21 cellular contexts compared by ENCODE assay signal in the genomic region with DNA sequence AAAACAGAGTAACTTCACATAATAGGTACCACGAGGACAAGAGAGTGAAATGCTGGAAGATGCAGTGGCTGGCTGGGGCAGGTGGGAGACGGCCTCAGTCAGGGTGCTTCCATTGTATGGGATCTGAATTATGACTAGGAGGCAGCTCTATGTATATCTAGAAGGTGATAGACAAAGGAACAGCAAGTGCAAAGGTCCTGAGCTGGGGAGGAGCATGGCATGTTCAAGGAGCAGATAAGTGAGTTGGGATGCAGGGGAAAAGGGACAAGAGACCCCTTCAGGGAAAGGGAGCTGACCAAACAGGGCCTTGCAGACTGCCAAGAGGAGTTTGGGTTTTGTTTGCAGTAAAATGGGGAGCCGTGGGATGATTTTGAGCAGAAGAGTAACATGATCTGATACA. TPM values are rescaled to one million over a fixed set of nuclear protein-coding genes. Genes with fewer than 3 reads are reported as not detected.
DNase-seq lines count a peak whose midpoint lies in the region; ATAC-seq, FAIRE-seq and TF ChIP-seq lines count a peak whose summit lies in the region.
"Had no signal": no experiment of that assay in that cellular context is flagged by ENCODE, and none has a peak within 500 bp of the region (broad histone marks: within the 10 kb centered on the region; RNA-seq: fewer than 3 reads in every experiment).

No MANE protein-coding gene starts in this region.

- in situ Hi-C loops in K562 (cut with MboI): no loop called here

- TF ChIP-seq CTCF in PC-9 (conservative IDR thresholded peaks at IDR 0.05) (no peak), K562 (IDR thresholded peaks at IDR 0.05 in 2 of 3, conservative IDR thresholded peaks at IDR 0.05 in 1 of 3; ENCODE audit: insufficient read depth in 2 of 3, low read depth in 1 of 3, low read length in 3 of 3) (no peak)

- peaks cover 58% of the 10 kb centered on the region for H3K4me1 ChIP-seq in PC-9 (replicated peaks; ENCODE audit: insufficient read depth)
- peaks cover 4 to 5% of the 10 kb centered on the region in 2 experiments; a peak in 1 of 5 replicates for H3K4me1 ChIP-seq in K562 (replicated peaks in 1 of 2; ENCODE audit: control insufficient read depth in 2 of 2, insufficient read depth in 2 of 2, low read length in 2 of 2)

- TF ChIP-seq RAD21 in K562 (CRISPR knock-in tag; conservative IDR thresholded peaks at IDR 0.05 in 1 of 2, IDR thresholded peaks at IDR 0.05 in 1 of 2): no peak

- H3K9me3 ChIP-seq in PC-9 (ENCODE audit: insufficient read depth, low read depth): no peaks in the 10 kb centered on the region
- H3K9me3 ChIP-seq in K562 (replicated peaks; ENCODE audit: control insufficient read depth, insufficient read depth, low read depth, low read length): no peaks in the 10 kb centered on the region

- H3K27me3 ChIP-seq in PC-9 (ENCODE audit: insufficient read depth, low read depth) (no peaks in the 10 kb centered on the region), K562 (ENCODE audit: control insufficient read depth in 2 of 2, insufficient read depth in 2 of 2, low read length in 2 of 2) (no peaks in the 10 kb centered on the region)

- 43% methylated on average over 3 of the region's 3 CpGs for WGBS in K562 (ENCODE audit: insufficient coverage, low coverage, missing lambda C conversion rate)

- no peaks in the 10 kb centered on the region for H3K36me3 ChIP-seq in PC-9 (ENCODE audit: low read depth)
- H3K36me3 ChIP-seq in K562 (ENCODE audit: control insufficient read depth, insufficient read depth, low read length): no peaks in the 10 kb centered on the region
- H3K36me3 ChIP-seq: BLaER1 treated with 17β-estradiol and CSF1 and Interleukin-3, amounts not matched to agents 10 nM and 100 nM had no signal

- peak overlapping the region; percentile 10 to 18 for H3K4me3 Mint-ChIP-seq in activated T-cell treated with anti-CD3 and anti-CD28 coated beads, Interleukin-2, amount 50 U/mL, for 72 hours
- H3K4me3 Mint-ChIP-seq in stimulated activated memory B cell treated with anti-CD40 and anti-IgM and Interleukin-4, amounts not matched to agents 10 μg/mL and 1 μg/mL and 100 μg/mL, for 72 hours: no peak overlapping the region
- H3K4me3 Mint-ChIP-seq: brain had no signal

- ATAC-seq in activated T-cell treated with anti-CD3 and anti-CD28 coated beads, Interleukin-2, amount 50 U/mL, for 72 hours (replicated peaks in 1 of 2): no peak
- ATAC-seq in K562 (no peak), GM21723 (IDR thresholded peaks at IDR 0.05; ENCODE audit: unreplicated experiment) (no peak)
- ATAC-seq in stimulated activated memory B cell treated with anti-CD40 and anti-IgM and Interleukin-4, amounts not matched to agents 10 μg/mL and 1 μg/mL and 100 μg/mL, for 72 hours: no peak

- H4K20me1 ChIP-seq in PC-9 (ENCODE audit: insufficient read depth) (no peaks in the 10 kb centered on the region), K562 (replicated peaks; ENCODE audit: control insufficient read depth, insufficient read depth, low read length) (no peaks in the 10 kb centered on the region)

- POLR2A ChIA-PET in PC-9 (lab: Charles Lee; ENCODE audit: unreplicated experiment): no interaction called here
- POLR2A ChIA-PET in K562 (lab: Yijun Ruan, JAX): interaction anchor here (0.6 kb wide), 1 partner anchor 30 kb away, joined by 3 read pairs; no protein-coding TSS in a partner anchor

- H2AFZ ChIP-seq in PC-9 (no peak overlapping the region), K562 (ENCODE audit: low read depth, low read length) (peak overlapping the region; percentile 90)

- H3K27ac ChIP-seq in PC-9: peak overlapping the region; percentile 98
- no peak overlapping the region for H3K27ac ChIP-seq in K562 (ENCODE audit: extremely low read depth, low read depth, low read length)
- H3K27ac ChIP-seq: BLaER1 treated with 17β-estradiol and CSF1 and Interleukin-3, amounts not matched to agents 10 nM and 100 nM; SK-N-MC had no signal

- DNase-seq in activated T-cell treated with anti-CD3 and anti-CD28 coated beads, Interleukin-2, amount 50 U/mL, for 72 hours: no peak
- DNase-seq in activated T-cell treated with anti-CD3 and anti-CD28 coated beads for 4 hours (no peak), PC-9 (no peak), K562 (ENCODE audit: extremely low read depth in 1 of 4, low spot score in 3 of 4) (no peak), NOMO-1 treated with DMSO at 0.1 percent for 48 hours (lab: John Stamatoyannopoulos, UW; ENCODE audit: unreplicated experiment) (no peak)
- DNase-seq: activated CD8-positive, alpha-beta memory T cell treated with anti-CD3 and anti-CD28 coated beads, Interleukin-2, amount 50 U/mL, for 48 hours; effector memory CD4-positive, alpha-beta T cell; KG1; mesendoderm; NCI-H2171; NCI-H524; RPMI8226; stimulated activated CD4-positive, alpha-beta T cell treated with anti-CD3 and anti-CD28 coated beads, Interleukin-12 subunit alpha, Interleukin-12 subunit beta, amount 100 ng/mL, for 4 hours; stimulated activated CD4-positive, alpha-beta T cell treated with anti-CD3 and anti-CD28 coated beads, Interleukin-4, amount 100 ng/mL, for 4 hours had no signal

- no peak for FAIRE-seq in K562 (lab: Jason Lieb, UNC)
- FAIRE-seq: D721Med had no signal

- CTCF ChIA-PET in PC-9 (lab: Charles Lee): no interaction called here
- CTCF ChIA-PET in K562 (lab: Yijun Ruan, JAX; ENCODE audit: low intra/inter-chr PET ratio): no interaction called here

- no peak overlapping the region for H3K9ac ChIP-seq in K562 (ENCODE audit: insufficient read depth in 1 of 2, low read depth in 2 of 2, low read length in 2 of 2)
- H3K9ac ChIP-seq: BLaER1 treated with 17β-estradiol and CSF1 and Interleukin-3, amounts not matched to agents 10 nM and 100 nM had no signal

- TF ChIP-seq EP300 in K562 (IDR thresholded peaks at IDR 0.05; ENCODE audit: low read length): no peak

- peaks cover 45% of the 10 kb centered on the region for H3F3A ChIP-seq in PC-9 (ENCODE audit: insufficient read depth, low read depth)

- BruUV-seq in PC-9 (replicated peaks; lab: Mats Ljungman, UMichigan) (no TSS peak), K562 (replicated peaks; lab: Mats Ljungman, UMichigan) (no TSS peak)

- H3K9me3 Mint-ChIP-seq in activated T-cell treated with anti-CD3 and anti-CD28 coated beads, Interleukin-2, amount 50 U/mL, for 72 hours: no peaks in the 10 kb centered on the region
- H3K9me3 Mint-ChIP-seq in stimulated activated memory B cell treated with anti-CD40 and anti-IgM and Interleukin-4, amounts not matched to agents 10 μg/mL and 1 μg/mL and 100 μg/mL, for 72 hours: no peaks in the 10 kb centered on the region
- H3K9me3 Mint-ChIP-seq: naive thymus-derived CD4-positive, alpha-beta T cell had no signal

- no peaks in the 10 kb centered on the region for H3K27me3 Mint-ChIP-seq in activated T-cell treated with anti-CD3 and anti-CD28 coated beads, Interleukin-2, amount 50 U/mL, for 72 hours (ENCODE audit: low read depth)
- H3K27me3 Mint-ChIP-seq in stimulated activated memory B cell treated with anti-CD40 and anti-IgM and Interleukin-4, amounts not matched to agents 10 μg/mL and 1 μg/mL and 100 μg/mL, for 72 hours: no peaks in the 10 kb centered on the region
- H3K27me3 Mint-ChIP-seq: brain had no signal

- H3K79me2 ChIP-seq in PC-9 (ENCODE audit: low read depth): no peaks in the 10 kb centered on the region
- no peaks in the 10 kb centered on the region for H3K79me2 ChIP-seq in K562 (ENCODE audit: control insufficient read depth, insufficient read depth, low read length)

- H3K9me2 ChIP-seq in PC-9 (ENCODE audit: insufficient read depth): no peaks in the 10 kb centered on the region

- H3K4me3 ChIP-seq in PC-9 (no peak overlapping the region), K562 (no peak overlapping the region)
- H3K4me3 ChIP-seq: BLaER1 treated with 17β-estradiol and CSF1 and Interleukin-3, amounts not matched to agents 10 nM and 100 nM; SK-N-MC had no signal

- no peaks in the 10 kb centered on the region for H3K36me3 Mint-ChIP-seq in activated T-cell treated with anti-CD3 and anti-CD28 coated beads, Interleukin-2, amount 50 U/mL, for 72 hours (ENCODE audit: insufficient read depth in 2 of 2)
- no peaks in the 10 kb centered on the region for H3K36me3 Mint-ChIP-seq in stimulated activated memory B cell treated with anti-CD40 and anti-IgM and Interleukin-4, amounts not matched to agents 10 μg/mL and 1 μg/mL and 100 μg/mL, for 72 hours
- H3K36me3 Mint-ChIP-seq: brain had no signal

- intact Hi-C loops in PC-9 (cut with micrococcal nuclease; ENCODE audit: unreplicated experiment): no loop called here
- intact Hi-C loops in K562 (cut with micrococcal nuclease): no loop called here

- H3K4me1 Mint-ChIP-seq in activated T-cell treated with anti-CD3 and anti-CD28 coated beads, Interleukin-2, amount 50 U/mL, for 72 hours (ENCODE audit: low read depth): peaks cover 62% of the 10 kb centered on the region
- H3K4me1 Mint-ChIP-seq in stimulated activated memory B cell treated with anti-CD40 and anti-IgM and Interleukin-4, amounts not matched to agents 10 μg/mL and 1 μg/mL and 100 μg/mL, for 72 hours: peaks cover 54% of the 10 kb centered on the region
- H3K4me1 Mint-ChIP-seq: brain had no signal

- no peaks in the 10 kb centered on the region for H3K9me1 ChIP-seq in K562 (ENCODE audit: control insufficient read depth, insufficient read depth, low read length)

- H3K27ac Mint-ChIP-seq in activated T-cell treated with anti-CD3 and anti-CD28 coated beads, Interleukin-2, amount 50 U/mL, for 72 hours: peak overlapping the region; percentile 3
- peak overlapping the region; percentile 4 for H3K27ac Mint-ChIP-seq in stimulated activated memory B cell treated with anti-CD40 and anti-IgM and Interleukin-4, amounts not matched to agents 10 μg/mL and 1 μg/mL and 100 μg/mL, for 72 hours
- H3K27ac Mint-ChIP-seq: brain had no signal

- TF ChIP-seq POLR2A in K562 (conservative IDR thresholded peaks at IDR 0.05): no peak

- H3K4me2 ChIP-seq in PC-9: peak overlapping the region; percentile 66
- no peak overlapping the region for H3K4me2 ChIP-seq in K562 (ENCODE audit: insufficient read depth, low read length)
- H3K4me2 ChIP-seq: BLaER1 treated with 17β-estradiol and CSF1 and Interleukin-3, amounts not matched to agents 10 nM and 100 nM had no signal

RNA-seq across cellular contexts. Expression of a gene that starts 8.3 kb away (rescaled TPM):
- total RNA-seq in activated T-cell treated with anti-CD3 and anti-CD28 coated beads, Interleukin-2, amount 50 U/mL, for 72 hours: 10 to 100 TPM; 19.0 to 19.9 TPM
- total RNA-seq in PC-9 (2021) (12.7 and 21.4 TPM in 2 replicates), K562 (2014; rRNA removed) (5.0 and 11.7 TPM in 2 replicates), K562 (2014; rRNA removed; fragmentation: Illumina TruSeq; extraction: Trizol) (4.9 and 5.9 TPM in 2 replicates), K562 (2015; rRNA removed; fragmentation: Illumina TruSeq; extraction: Trizol) (4.9 and 9.7 TPM in 2 replicates), K562 (2021) (8.0 and 8.8 TPM in 2 replicates)
- 30.2 and 34.7 TPM in 2 replicates for total RNA-seq in K562 (2011; cell fraction: chromatin; rRNA removed; ENCODE audit: low replicate concordance)
- 26.8 and 36.1 TPM in 2 replicates for total RNA-seq in K562 (2011; cell fraction: nucleolus; rRNA removed)
- total RNA-seq in K562 (2011; cell fraction: nucleoplasm; rRNA removed): 19.1 and 25.0 TPM in 2 replicates
- polyA plus RNA-seq in K562 (2011; rRNA removed) (2.9 and 4.4 TPM in 2 replicates), K562 (2014; fragmentation: Illumina TruSeq; extraction: Trizol) (5.7 and 6.3 TPM in 2 replicates), K562 (2014; fragmentation: Nextera tagmentation; extraction: Ambion mirVana) (under 1 TPM; 0.56 to 0.76 TPM), K562 (2014; rRNA removed) (4.7 and 5.4 TPM in 2 replicates)
- polyA plus RNA-seq in K562 (2011; cell fraction: cytosol; rRNA removed): 2.6 TPM in 2 replicates
- 16.6 and 24.2 TPM in 2 replicates for polyA plus RNA-seq in K562 (2011; cell fraction: nucleus; rRNA removed)
- 5.3 and 9.7 TPM in 2 replicates for polyA plus RNA-seq in K562 (2012)
- polyA minus RNA-seq in K562 (2011; rRNA and poly(A)+ RNA removed): 16.2 and 17.9 TPM in 2 replicates
- polyA minus RNA-seq in K562 (2011; cell fraction: cytosol; rRNA and poly(A)+ RNA removed): 1.8 and 3.2 TPM in 2 replicates
- 17.5 and 25.3 TPM in 2 replicates for polyA minus RNA-seq in K562 (2011; cell fraction: nucleus; rRNA and poly(A)+ RNA removed)
